In the genomic region with DNA sequence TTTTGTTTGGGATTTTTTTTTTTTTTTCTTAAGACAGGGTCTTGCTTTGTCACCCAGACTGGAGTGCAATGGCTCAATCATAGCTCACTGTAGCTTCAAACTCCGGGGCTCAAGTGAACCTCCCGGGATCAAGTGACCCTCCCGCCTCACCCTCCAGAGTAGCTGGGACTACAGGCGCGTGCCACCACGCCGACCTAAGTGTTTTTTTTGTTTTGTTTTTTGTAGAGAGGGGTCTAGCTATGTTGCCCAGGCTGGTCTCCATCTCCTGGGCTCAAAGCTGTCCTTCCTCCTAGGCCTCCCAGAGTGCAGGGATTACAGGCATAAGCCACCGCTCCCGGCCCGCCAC, we compare ENCODE assay signal across 8 cellular contexts. TPM values are rescaled to one million over a fixed set of nuclear protein-coding genes. Genes with fewer than 3 reads are reported as not detected.
A peak's percentile ranks its signal among the peaks of the same experiment; 100 is the strongest.
DNase-seq lines count a peak whose midpoint lies in the region; ATAC-seq and TF ChIP-seq lines count a peak whose summit lies in the region.

No MANE protein-coding gene starts in this region.

- CTCF ChIA-PET in activated naive CD4-positive, alpha-beta T cell treated with anti-CD3 and anti-CD28 coated beads, Interleukin-2, amount 10 ng/mL, durations not matched to agents 7 days and 5 days (lab: Charles Lee) = interaction anchor here (0.7 to 2.3 kb wide), 8 partner anchors 11 to 707 kb away, joined by 3 to 12 read pairs (median 3); no protein-coding TSS in a partner anchor

- WGBS in urinary bladder = 45% methylated on average over 10 of the region's 10 CpGs

- peak overlapping the region; percentile 71 for H3K27ac Mint-ChIP-seq in activated naive CD4-positive, alpha-beta T cell treated with anti-CD3 and anti-CD28 coated beads, Interleukin-2, amount 10 ng/mL, durations not matched to agents 7 days and 5 days
- H3K27ac Mint-ChIP-seq in brain = peak overlapping the region; percentile 21 to 96 (median 79)

- peak; percentile 9 to 24 for ATAC-seq in lower lobe of right lung

- H3K9me3 Mint-ChIP-seq in activated naive CD4-positive, alpha-beta T cell treated with anti-CD3 and anti-CD28 coated beads, Interleukin-2, amount 10 ng/mL, durations not matched to agents 7 days and 5 days = no peaks in the 10 kb centered on the region
- H3K9me3 Mint-ChIP-seq in brain = peaks cover 0 to 3% (median 0%) of the 10 kb centered on the region in 5 experiments

- DNase-seq in activated naive CD4-positive, alpha-beta T cell treated with anti-CD3 and anti-CD28 coated beads, Interleukin-2, amount 10 ng/mL, durations not matched to agents 7 days and 5 days = no peak
- no peak for DNase-seq in activated naive CD4-positive, alpha-beta T cell treated with anti-CD3 and anti-CD28 coated beads, Interleukin-2, amount 50 U/mL, for 16 hours
- DNase-seq in lower lobe of right lung (no peak), NCI-H146 treated with DMSO at 0.1 percent for 48 hours (lab: John Stamatoyannopoulos, UW; ENCODE audit: unreplicated experiment) (no peak)
- DNase-seq in effector CD4-positive, alpha-beta T cell = no peak
- no peak for DNase-seq in effector CD8-positive, alpha-beta T cell (lab: John Stamatoyannopoulos, UW)

- H3K9me3 ChIP-seq in lower lobe of right lung = no peaks in the 10 kb centered on the region

- H3K4me1 ChIP-seq in lower lobe of right lung (peaks cover 10% of the 10 kb centered on the region), urinary bladder (ENCODE audit: insufficient read depth) (no peaks in the 10 kb centered on the region)

- H3K27me3 Mint-ChIP-seq in activated naive CD4-positive, alpha-beta T cell treated with anti-CD3 and anti-CD28 coated beads, Interleukin-2, amount 10 ng/mL, durations not matched to agents 7 days and 5 days = no peaks in the 10 kb centered on the region
- H3K27me3 Mint-ChIP-seq in brain = no peaks in the 10 kb centered on the region

- peak overlapping the region; percentile 77 for H3K4me3 ChIP-seq in lower lobe of right lung
- peak overlapping the region; percentile 91 for H3K4me3 ChIP-seq in urinary bladder (ENCODE audit: low read depth, low read length)

- TF ChIP-seq CTCF in brain (conservative IDR thresholded peaks at IDR 0.05) (no peak), lower lobe of right lung (IDR thresholded peaks at IDR 0.05) (no peak)

- H3K27ac ChIP-seq in lower lobe of right lung (peak overlapping the region; percentile 86), urinary bladder (ENCODE audit: low read depth) (peak overlapping the region; percentile 31)

- peaks cover 9% of the 10 kb centered on the region for H3K36me3 Mint-ChIP-seq in activated naive CD4-positive, alpha-beta T cell treated with anti-CD3 and anti-CD28 coated beads, Interleukin-2, amount 10 ng/mL, durations not matched to agents 7 days and 5 days
- H3K36me3 Mint-ChIP-seq in brain = peaks cover 10% of the 10 kb centered on the region

- no peaks in the 10 kb centered on the region for H3K27me3 ChIP-seq in lower lobe of right lung (ENCODE audit: low read depth)

- H3K36me3 ChIP-seq in lower lobe of right lung (peaks cover 12% of the 10 kb centered on the region), urinary bladder (ENCODE audit: insufficient read depth) (no peaks in the 10 kb centered on the region)

- peaks cover 20% of the 10 kb centered on the region for H3K4me1 Mint-ChIP-seq in activated naive CD4-positive, alpha-beta T cell treated with anti-CD3 and anti-CD28 coated beads, Interleukin-2, amount 10 ng/mL, durations not matched to agents 7 days and 5 days
- peaks cover 20% of the 10 kb centered on the region for H3K4me1 Mint-ChIP-seq in brain

- peak overlapping the region; percentile 78 for H3K4me3 Mint-ChIP-seq in activated naive CD4-positive, alpha-beta T cell treated with anti-CD3 and anti-CD28 coated beads, Interleukin-2, amount 10 ng/mL, durations not matched to agents 7 days and 5 days
- H3K4me3 Mint-ChIP-seq in brain = peak overlapping the region; percentile 83 to 90 (median 86)

- intact Hi-C loops in lower lobe of right lung (cut with DNase I) = no loop called here

RNA-seq across cellular contexts. Expression of gene HLCS, which starts 0.8 kb away (rescaled TPM):
- polyA plus RNA-seq in brain (ENCODE audit: insufficient read depth, low read depth, low replicate concordance) = 21.4 TPM
- total RNA-seq in lower lobe of right lung = 17.1 TPM
- total RNA-seq in urinary bladder = 22.9 TPM
- polyA plus RNA-seq in urinary bladder = 8.6 TPM

RNA-seq across cellular contexts. Expression of gene RIPPLY3, which starts 40.8 kb away (rescaled TPM):
- polyA plus RNA-seq in brain (ENCODE audit: insufficient read depth, low read depth, low replicate concordance) (68.7 TPM), urinary bladder (0.48 TPM)
- total RNA-seq in lower lobe of right lung (0.44 TPM), urinary bladder (not detected)
